In the genomic region with DNA sequence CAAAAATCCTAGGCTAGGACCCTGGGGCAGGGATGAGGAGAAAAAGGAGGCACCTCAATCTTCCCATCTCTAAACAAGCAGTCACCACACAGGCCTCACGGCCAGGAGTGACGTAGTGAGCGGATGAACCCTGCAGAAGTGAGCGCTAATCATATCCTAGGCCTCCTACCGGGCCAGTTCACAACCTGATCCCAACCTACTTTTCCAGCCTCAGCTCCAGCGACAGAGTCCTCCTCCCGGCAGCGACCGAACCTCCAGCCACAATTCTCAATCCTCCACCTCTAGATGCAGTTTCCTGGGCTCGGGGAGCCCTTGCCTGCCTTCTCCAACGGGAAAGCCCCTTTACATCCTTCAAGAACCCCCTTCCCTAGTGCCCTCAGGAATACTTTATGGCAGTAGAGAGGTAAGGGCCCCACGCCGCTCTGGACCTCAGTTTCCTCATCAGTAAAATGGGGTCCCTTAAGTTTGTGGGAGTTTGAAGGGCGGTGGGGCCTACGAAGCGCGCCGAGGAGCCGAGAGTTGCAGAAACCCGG, we compare ENCODE assay signal across 8 cellular contexts. TPM values are rescaled to one million over a fixed set of nuclear protein-coding genes. Genes with fewer than 3 reads are reported as not detected.
A peak's percentile ranks its signal among the peaks of the same experiment; 100 is the strongest.
DNase-seq lines count a peak whose midpoint lies in the region; ATAC-seq and TF ChIP-seq lines count a peak whose summit lies in the region.

No MANE protein-coding gene starts in this region.

- peak overlapping the region; percentile 97 for H3K4me3 ChIP-seq in thoracic aorta

- peaks cover 14 to 29% of the 10 kb centered on the region in 2 donors for H3K4me1 ChIP-seq in thoracic aorta (ENCODE audit: control insufficient read depth in 1 of 2, low read depth in 2 of 2)

- no peak for TF ChIP-seq CTCF in chondrocyte (IDR thresholded peaks at IDR 0.05)
- no peak for TF ChIP-seq CTCF in thoracic aorta (IDR thresholded peaks at IDR 0.05)

- H3K36me3 Mint-ChIP-seq in chondrocyte (ENCODE audit: low read depth) (peaks cover under 1% of the 10 kb centered on the region), memory B cell (peaks cover 2% of the 10 kb centered on the region)

- H3K9me3 Mint-ChIP-seq in chondrocyte (ENCODE audit: low read depth) (no peaks in the 10 kb centered on the region), memory B cell (no peaks in the 10 kb centered on the region)

- H3K27ac ChIP-seq in thoracic aorta: peak overlapping the region; percentile 94

- peak overlapping the region; percentile 98 for H3K27ac Mint-ChIP-seq in chondrocyte (ENCODE audit: unreplicated experiment)
- H3K27ac Mint-ChIP-seq in memory B cell: peak overlapping the region; percentile 66

- DNase-seq in AG20443 (ENCODE audit: low spot score): peak; percentile 39
- peak; percentile 63 for DNase-seq in OCI-M1 (lab: John Stamatoyannopoulos, UW)
- no peak for DNase-seq in chondrocyte (ENCODE audit: low spot score)
- no peak for DNase-seq in memory B cell (ENCODE audit: low spot score in 2 of 2)
- no peak for DNase-seq in thoracic aorta (ENCODE audit: low spot score)
- DNase-seq in GM19238 (ENCODE audit: insufficient read length, low spot score): no peak

- peaks cover 14% of the 10 kb centered on the region for H3K36me3 ChIP-seq in thoracic aorta

- H3K4me1 Mint-ChIP-seq in chondrocyte (ENCODE audit: low read depth): peaks cover 28% of the 10 kb centered on the region
- peaks cover 35% of the 10 kb centered on the region for H3K4me1 Mint-ChIP-seq in memory B cell

- H3K4me3 Mint-ChIP-seq in chondrocyte (ENCODE audit: unreplicated experiment): peak overlapping the region; percentile 99
- H3K4me3 Mint-ChIP-seq in memory B cell: peak overlapping the region; percentile 95

- H3K9me3 ChIP-seq in thoracic aorta: no peaks in the 10 kb centered on the region

- ATAC-seq in GM19438 (IDR thresholded peaks at IDR 0.05; ENCODE audit: low read depth, unreplicated experiment): peak; percentile 0
- no peak for ATAC-seq in memory B cell (ENCODE audit: low read depth)
- ATAC-seq in thoracic aorta (ENCODE audit: insufficient number of reproducible peaks, low FRiP score, low read depth): no peak
- no peak for ATAC-seq in GM18861 (IDR thresholded peaks at IDR 0.05; ENCODE audit: unreplicated experiment)

- no peaks in the 10 kb centered on the region for H3K27me3 ChIP-seq in thoracic aorta (replicated peaks; ENCODE audit: insufficient read depth)

- H3K27me3 Mint-ChIP-seq in chondrocyte (ENCODE audit: low read depth): no peaks in the 10 kb centered on the region
- H3K27me3 Mint-ChIP-seq in memory B cell: no peaks in the 10 kb centered on the region

RNA-seq across cellular contexts. Expression of gene ZNF668, which starts 1.4 kb away (rescaled TPM):
- total RNA-seq in chondrocyte: 14.1 to 18.9 TPM (median 15.2 TPM) in 3 replicates
- total RNA-seq in thoracic aorta: 10 to 100 TPM; 10.3 to 14.5 TPM

RNA-seq across cellular contexts. Expression of gene ZNF646, which starts 1.6 kb away (rescaled TPM):
- total RNA-seq in chondrocyte (13.8 to 17.3 TPM (median 15.2 TPM) in 3 replicates), thoracic aorta (10 to 100 TPM; 10.2 to 17.9 TPM)

RNA-seq across cellular contexts. Expression of gene PRSS53, which starts 16.1 kb away (rescaled TPM):
- total RNA-seq in chondrocyte (3.3 to 7.0 TPM (median 5.9 TPM) in 3 replicates), thoracic aorta (10 to 100 TPM; 10.6 to 13.7 TPM)

RNA-seq across cellular contexts. Expression of gene VKORC1, which starts 22.0 kb away (rescaled TPM):
- total RNA-seq in chondrocyte (167 to 199 TPM (median 193 TPM) in 3 replicates), thoracic aorta (100 to 1,000 TPM in 1 of 2 donors, 10 to 100 TPM in 1; 88.7 to 187 TPM)

RNA-seq across cellular contexts. Expression of gene BCKDK, which starts 35.6 kb away (rescaled TPM):
- total RNA-seq in chondrocyte (36.3 to 44.5 TPM (median 41.9 TPM) in 3 replicates), thoracic aorta (10 to 100 TPM; 35.1 to 58.5 TPM)

Comparison
In these comparisons a context has a peak if more than half of its experiments do, and no peak if none do; other contexts are left out.
1. DNase-seq: peak in AG20443 (single experiment) and OCI-M1 (single experiment); none in chondrocyte (single experiment), memory B cell (0 of 2), thoracic aorta (single experiment) and GM19238 (single experiment).